ENCODE assay signal across 10 cellular contexts in the genomic region with DNA sequence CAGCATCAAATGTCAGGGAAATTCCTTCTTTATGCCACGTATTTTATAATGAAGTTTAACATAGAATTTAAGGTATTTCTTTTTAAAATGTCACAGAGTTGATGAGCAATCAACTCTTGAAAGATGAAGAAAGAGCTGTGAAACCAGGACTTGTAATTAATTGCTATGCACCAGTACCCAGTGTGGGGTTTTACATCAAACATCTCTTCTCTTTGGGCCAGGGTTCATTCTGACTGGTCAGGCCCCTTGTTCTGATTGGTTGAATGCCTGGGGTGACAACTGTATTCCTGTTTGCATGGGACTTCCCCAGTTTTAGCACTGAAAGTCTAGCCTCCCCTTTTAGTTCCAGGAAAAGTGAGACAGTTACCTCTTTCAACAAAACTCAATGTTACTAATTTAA. TPM values are rescaled to one million over a fixed set of nuclear protein-coding genes. Genes with fewer than 3 reads are reported as not detected.
A peak's percentile ranks its signal among the peaks of the same experiment; 100 is the strongest.
DNase-seq lines count a peak whose midpoint lies in the region; ATAC-seq and TF ChIP-seq lines count a peak whose summit lies in the region.
"Had no signal": no experiment of that assay in that cellular context is flagged by ENCODE, and none has a peak within 500 bp of the region (broad histone marks: within the 10 kb centered on the region; RNA-seq: fewer than 3 reads in every experiment).

No MANE protein-coding gene starts in this region.

- peaks cover 12% of the 10 kb centered on the region for H3K4me1 ChIP-seq in parathyroid adenoma

- no peak for TF ChIP-seq CTCF in parathyroid adenoma (IDR thresholded peaks at IDR 0.05)

- peak overlapping the region; percentile 28 for H3K4me2 ChIP-seq in parathyroid adenoma (ENCODE audit: low read length)

- H3K9ac ChIP-seq in parathyroid adenoma, result no peak overlapping the region

- H3K9me3 ChIP-seq in parathyroid adenoma (ENCODE audit: control insufficient read depth, low read length), result no peaks in the 10 kb centered on the region
- H3K9me3 ChIP-seq: ovary had no signal

- ATAC-seq in GM18907 (IDR thresholded peaks at IDR 0.05; ENCODE audit: unreplicated experiment) (peak; percentile 97), GM21786 (IDR thresholded peaks at IDR 0.05; ENCODE audit: unreplicated experiment) (peak; percentile 98), HG03520 (IDR thresholded peaks at IDR 0.05; ENCODE audit: unreplicated experiment) (peak; percentile 97), Right ventricle myocardium inferior (no peak)

- H3K79me2 ChIP-seq in parathyroid adenoma, result no peaks in the 10 kb centered on the region

- DNase-seq in HuH-7 (ENCODE audit: low spot score) (no peak), cardiac septum (ENCODE audit: low spot score) (no peak), Right ventricle myocardium inferior (ENCODE audit: missing footprints) (no peak), foreskin melanocyte (no peak)
- DNase-seq: foreskin fibroblast, ovary had no signal

- H3K27ac ChIP-seq in parathyroid adenoma, result no peak overlapping the region

- no peak overlapping the region for H3K4me3 ChIP-seq in parathyroid adenoma (ENCODE audit: low read depth, low read length)
- H3K4me3 ChIP-seq: ovary had no signal

- intact Hi-C loops in cardiac septum (cut with DNase I) (no loop called here), Right ventricle myocardium inferior (cut with DNase I) (no loop called here)

- H3K27me3 ChIP-seq in parathyroid adenoma (ENCODE audit: control insufficient read depth, insufficient read depth, low read length), result no peaks in the 10 kb centered on the region
- H3K27me3 ChIP-seq: ovary had no signal

- no peaks in the 10 kb centered on the region for H3K36me3 ChIP-seq in parathyroid adenoma (ENCODE audit: control insufficient read depth, insufficient read depth, low read length)
- H3K36me3 ChIP-seq: ovary had no signal

- H2AFZ ChIP-seq in parathyroid adenoma, result no peak overlapping the region

RNA-seq across cellular contexts. Expression of gene PTPRG, which starts 40.1 kb away (rescaled TPM):
- total RNA-seq in cardiac septum, result 34.3 TPM
- 34.1 TPM for total RNA-seq in Right ventricle myocardium inferior
